Comparison of ENCODE assay signal across 8 cellular contexts in genomic region chr1:236605030-236605806, GRCh38.
DNase-seq lines count a peak whose midpoint lies in the region; ATAC-seq and TF ChIP-seq lines count a peak whose summit lies in the region.

No MANE protein-coding gene starts in this region.

- TF ChIP-seq CTCF in fibroblast of pulmonary artery (IDR thresholded peaks at IDR 0.05; ENCODE audit: low read length, missing control alignments) (no peak), retinal pigment epithelial cell (conservative IDR thresholded peaks at IDR 0.05; ENCODE audit: low read depth, low read length) (no peak)

- peak; percentile 7 for ATAC-seq in GM19023 (IDR thresholded peaks at IDR 0.05; ENCODE audit: unreplicated experiment)
- no peak for ATAC-seq in GM18502 (IDR thresholded peaks at IDR 0.05; ENCODE audit: poor library complexity, unreplicated experiment)
- ATAC-seq in HG03135 (IDR thresholded peaks at IDR 0.05; ENCODE audit: unreplicated experiment), result no peak

- H3K4me3 ChIP-seq in SK-N-MC (peak overlapping the region; percentile 84), fibroblast of pulmonary artery (replicated peaks; ENCODE audit: low read depth, low read length) (peak overlapping the region; percentile 98), retinal pigment epithelial cell (ENCODE audit: low read length) (peak overlapping the region; percentile 99)

- no peaks in the 10 kb centered on the region for H3K9me3 ChIP-seq in SK-N-MC (ENCODE audit: low read depth, low read length)

- H3K36me3 ChIP-seq in SK-N-MC (ENCODE audit: insufficient read depth, low read length), result peaks cover 30% of the 10 kb centered on the region

- peak overlapping the region; percentile 87 for H3K27ac ChIP-seq in SK-N-MC

- no peak for DNase-seq in SK-N-MC (ENCODE audit: low read depth, low spot score)
- DNase-seq in fibroblast of pulmonary artery (ENCODE audit: low read depth), result no peak
- no peak for DNase-seq in retinal pigment epithelial cell (ENCODE audit: low read depth)
- no peak for DNase-seq in DMS153 (lab: John Stamatoyannopoulos, UW)
- no peak for DNase-seq in NCI-H446 treated with DMSO at 0.1 percent for 48 hours (lab: John Stamatoyannopoulos, UW)

- peak overlapping the region; percentile 87 for H3K9ac ChIP-seq in SK-N-MC (ENCODE audit: insufficient read length)
